ENCODE assay signal across 1 cellular context in genomic region chr7:17099083-17099973, GRCh38.
TF ChIP-seq lines count a peak whose summit lies in the region.

No MANE protein-coding gene starts in this region.

TF ChIP-seq in HepG2, 621 proteins besides CTCF, POLR2A, EP300 and RAD21 (continued from another document and continues in another):
- TF ChIP-seq, protein P1, sequence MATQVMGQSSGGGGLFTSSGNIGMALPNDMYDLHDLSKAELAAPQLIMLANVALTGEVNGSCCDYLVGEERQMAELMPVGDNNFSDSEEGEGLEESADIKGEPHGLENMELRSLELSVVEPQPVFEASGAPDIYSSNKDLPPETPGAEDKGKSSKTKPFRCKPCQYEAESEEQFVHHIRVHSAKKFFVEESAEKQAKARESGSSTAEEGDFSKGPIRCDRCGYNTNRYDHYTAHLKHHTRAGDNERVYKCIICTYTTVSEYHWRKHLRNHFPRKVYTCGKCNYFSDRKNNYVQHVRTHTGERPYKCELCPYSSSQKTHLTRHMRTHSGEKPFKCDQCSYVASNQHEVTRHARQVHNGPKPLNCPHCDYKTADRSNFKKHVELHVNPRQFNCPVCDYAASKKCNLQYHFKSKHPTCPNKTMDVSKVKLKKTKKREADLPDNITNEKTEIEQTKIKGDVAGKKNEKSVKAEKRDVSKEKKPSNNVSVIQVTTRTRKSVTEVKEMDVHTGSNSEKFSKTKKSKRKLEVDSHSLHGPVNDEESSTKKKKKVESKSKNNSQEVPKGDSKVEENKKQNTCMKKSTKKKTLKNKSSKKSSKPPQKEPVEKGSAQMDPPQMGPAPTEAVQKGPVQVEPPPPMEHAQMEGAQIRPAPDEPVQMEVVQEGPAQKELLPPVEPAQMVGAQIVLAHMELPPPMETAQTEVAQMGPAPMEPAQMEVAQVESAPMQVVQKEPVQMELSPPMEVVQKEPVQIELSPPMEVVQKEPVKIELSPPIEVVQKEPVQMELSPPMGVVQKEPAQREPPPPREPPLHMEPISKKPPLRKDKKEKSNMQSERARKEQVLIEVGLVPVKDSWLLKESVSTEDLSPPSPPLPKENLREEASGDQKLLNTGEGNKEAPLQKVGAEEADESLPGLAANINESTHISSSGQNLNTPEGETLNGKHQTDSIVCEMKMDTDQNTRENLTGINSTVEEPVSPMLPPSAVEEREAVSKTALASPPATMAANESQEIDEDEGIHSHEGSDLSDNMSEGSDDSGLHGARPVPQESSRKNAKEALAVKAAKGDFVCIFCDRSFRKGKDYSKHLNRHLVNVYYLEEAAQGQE (IDR thresholded peaks at IDR 0.05; ENCODE audit: borderline replicate concordance in 1 of 2, low read depth in 1 of 2, low read length in 2 of 2): peak in 1 of 2 experiments; percentile 80; a peak in 1 of 4 replicates
- TF ChIP-seq ZNF34 (CRISPR knock-in tag; IDR thresholded peaks at IDR 0.05; ENCODE audit: borderline replicate concordance): 0 out of 2 replicates have a peak, but pooled peaks have one; percentile 72
- TF ChIP-seq ARID3A (IDR thresholded peaks at IDR 0.05; ENCODE audit: low read depth, low read length): peak; percentile 90
- peak; percentile 96 for TF ChIP-seq RCOR2 (CRISPR knock-in tag; IDR thresholded peaks at IDR 0.05)
- no peak for TF ChIP-seq ZSCAN12 (CRISPR knock-in tag; IDR thresholded peaks at IDR 0.05)
- TF ChIP-seq ZNF790 (CRISPR knock-in tag; IDR thresholded peaks at IDR 0.05; ENCODE audit: borderline replicate concordance): no peak
- TF ChIP-seq GMEB1 (CRISPR knock-in tag; IDR thresholded peaks at IDR 0.05; ENCODE audit: borderline replicate concordance): peak; percentile 30; the same call in 1 of the 2 replicates
- TF ChIP-seq MED8 (CRISPR knock-in tag; IDR thresholded peaks at IDR 0.05; ENCODE audit: insufficient replicate concordance): peak; percentile 67
- TF ChIP-seq KDM2A (CRISPR knock-in tag; IDR thresholded peaks at IDR 0.05; ENCODE audit: borderline replicate concordance, low read depth): peak; percentile 72
- no peak for TF ChIP-seq KAT7 (CRISPR knock-in tag; IDR thresholded peaks at IDR 0.05; ENCODE audit: borderline replicate concordance)
- TF ChIP-seq ZNF567 (CRISPR knock-in tag; IDR thresholded peaks at IDR 0.05; ENCODE audit: borderline replicate concordance): no peak
- TF ChIP-seq SSRP1 (CRISPR knock-in tag; IDR thresholded peaks at IDR 0.05): no peak
- TF ChIP-seq, protein P2, sequence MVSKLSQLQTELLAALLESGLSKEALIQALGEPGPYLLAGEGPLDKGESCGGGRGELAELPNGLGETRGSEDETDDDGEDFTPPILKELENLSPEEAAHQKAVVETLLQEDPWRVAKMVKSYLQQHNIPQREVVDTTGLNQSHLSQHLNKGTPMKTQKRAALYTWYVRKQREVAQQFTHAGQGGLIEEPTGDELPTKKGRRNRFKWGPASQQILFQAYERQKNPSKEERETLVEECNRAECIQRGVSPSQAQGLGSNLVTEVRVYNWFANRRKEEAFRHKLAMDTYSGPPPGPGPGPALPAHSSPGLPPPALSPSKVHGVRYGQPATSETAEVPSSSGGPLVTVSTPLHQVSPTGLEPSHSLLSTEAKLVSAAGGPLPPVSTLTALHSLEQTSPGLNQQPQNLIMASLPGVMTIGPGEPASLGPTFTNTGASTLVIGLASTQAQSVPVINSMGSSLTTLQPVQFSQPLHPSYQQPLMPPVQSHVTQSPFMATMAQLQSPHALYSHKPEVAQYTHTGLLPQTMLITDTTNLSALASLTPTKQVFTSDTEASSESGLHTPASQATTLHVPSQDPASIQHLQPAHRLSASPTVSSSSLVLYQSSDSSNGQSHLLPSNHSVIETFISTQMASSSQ (IDR thresholded peaks at IDR 0.05; ENCODE audit: low read depth): peak; percentile 71
- TF ChIP-seq, protein P2 (CRISPR knock-in tag; IDR thresholded peaks at IDR 0.05; ENCODE audit: borderline replicate concordance): peak; percentile 91
- peak; percentile 89 for TF ChIP-seq HOXA3 (CRISPR knock-in tag; IDR thresholded peaks at IDR 0.05)
- TF ChIP-seq SOX5 (CRISPR knock-in tag; IDR thresholded peaks at IDR 0.05; ENCODE audit: borderline replicate concordance): peak; percentile 99
- TF ChIP-seq CAMTA2 (CRISPR knock-in tag; IDR thresholded peaks at IDR 0.05; ENCODE audit: borderline replicate concordance): no peak
- peak; percentile 54; the same call in 1 of the 2 replicates for TF ChIP-seq MTA1 (CRISPR knock-in tag; IDR thresholded peaks at IDR 0.05; ENCODE audit: borderline replicate concordance)
- no peak for TF ChIP-seq RORA (CRISPR knock-in tag; IDR thresholded peaks at IDR 0.05)
- 0 out of 2 replicates have a peak, but pooled peaks have one; percentile 47 for TF ChIP-seq RELA (CRISPR knock-in tag; IDR thresholded peaks at IDR 0.05)
- peak; percentile 98 for TF ChIP-seq AHDC1 (CRISPR knock-in tag; IDR thresholded peaks at IDR 0.05; ENCODE audit: borderline replicate concordance)
- peak; percentile 59; the same call in 1 of the 2 replicates for TF ChIP-seq LCORL (IDR thresholded peaks at IDR 0.05)
- TF ChIP-seq LCORL (CRISPR knock-in tag; IDR thresholded peaks at IDR 0.05): peak; percentile 82
- peak; percentile 58 for TF ChIP-seq ZNF143 (CRISPR knock-in tag; IDR thresholded peaks at IDR 0.05)
- TF ChIP-seq LBX2 (CRISPR knock-in tag; IDR thresholded peaks at IDR 0.05; ENCODE audit: borderline replicate concordance): no peak
- no peak for TF ChIP-seq SIN3A (IDR thresholded peaks at IDR 0.05; ENCODE audit: borderline replicate concordance, low read depth, low read length)
- TF ChIP-seq, protein P3, sequence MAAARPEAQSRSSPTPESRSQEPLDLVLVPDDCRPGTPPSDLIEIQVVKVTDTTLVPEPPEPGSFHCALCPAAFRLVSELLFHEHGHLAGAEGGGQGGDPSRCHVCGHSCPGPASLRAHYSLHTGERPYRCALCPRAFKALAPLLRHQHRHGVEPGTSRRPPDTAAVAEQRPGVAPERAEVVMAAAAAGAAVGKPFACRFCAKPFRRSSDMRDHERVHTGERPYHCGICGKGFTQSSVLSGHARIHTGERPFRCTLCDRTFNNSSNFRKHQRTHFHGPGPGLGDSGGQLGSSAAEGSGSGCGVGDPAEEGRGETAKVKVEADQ (CRISPR knock-in tag; IDR thresholded peaks at IDR 0.05; ENCODE audit: borderline replicate concordance): peak; percentile 94
- TF ChIP-seq ZNF609 (CRISPR knock-in tag; IDR thresholded peaks at IDR 0.05; ENCODE audit: borderline replicate concordance): peak; percentile 83; the same call in 1 of the 2 replicates
- no peak for TF ChIP-seq SRSF9 (IDR thresholded peaks at IDR 0.05; ENCODE audit: borderline replicate concordance, insufficient read depth, low read depth, low read length, poor library complexity, severe bottlenecking)
- peak; percentile 73; the same call in 1 of the 2 replicates for TF ChIP-seq ZNF747 (CRISPR knock-in tag; IDR thresholded peaks at IDR 0.05; ENCODE audit: borderline replicate concordance)
